Comparison of ENCODE assay signal across 1 cellular context in the genomic region with DNA sequence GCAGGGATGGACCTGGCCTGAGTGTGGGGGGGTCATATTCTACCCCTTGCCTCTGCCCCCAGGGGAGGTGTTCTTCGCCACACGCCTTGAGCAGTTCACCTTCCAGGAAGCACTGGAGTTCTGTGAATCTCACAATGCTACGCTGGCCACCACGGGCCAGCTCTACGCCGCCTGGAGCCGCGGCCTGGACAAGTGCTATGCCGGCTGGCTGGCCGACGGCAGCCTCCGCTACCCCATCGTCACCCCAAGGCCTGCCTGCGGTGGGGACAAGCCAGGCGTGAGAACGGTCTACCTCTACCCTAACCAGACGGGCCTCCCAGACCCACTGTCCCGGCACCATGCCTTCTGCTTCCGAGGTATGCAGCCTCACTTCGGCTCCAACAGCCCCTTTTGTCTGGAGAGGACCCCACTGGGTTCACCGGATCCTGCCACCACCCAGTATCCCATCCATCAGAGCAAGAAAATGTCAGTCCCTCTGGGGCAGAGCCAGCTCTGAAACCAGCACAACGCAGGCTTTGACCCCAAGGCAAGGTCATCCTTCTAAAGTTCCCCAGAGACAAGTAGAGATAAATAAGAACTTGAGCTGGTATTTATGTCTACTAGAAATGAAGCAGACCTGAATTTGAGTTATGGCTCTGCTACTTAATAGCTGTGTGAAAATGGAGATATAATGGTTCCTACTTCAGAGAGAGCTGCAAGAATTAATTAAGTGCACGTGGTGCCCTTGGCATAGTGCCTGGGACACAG.
A peak's percentile ranks its signal among the peaks of the same experiment; 100 is the strongest.
TF ChIP-seq lines count a peak whose summit lies in the region.

No MANE protein-coding gene starts in this region.

TF ChIP-seq in HEK293, 187 proteins besides CTCF, POLR2A, EP300 and RAD21:
- TF ChIP-seq, protein P1, sequence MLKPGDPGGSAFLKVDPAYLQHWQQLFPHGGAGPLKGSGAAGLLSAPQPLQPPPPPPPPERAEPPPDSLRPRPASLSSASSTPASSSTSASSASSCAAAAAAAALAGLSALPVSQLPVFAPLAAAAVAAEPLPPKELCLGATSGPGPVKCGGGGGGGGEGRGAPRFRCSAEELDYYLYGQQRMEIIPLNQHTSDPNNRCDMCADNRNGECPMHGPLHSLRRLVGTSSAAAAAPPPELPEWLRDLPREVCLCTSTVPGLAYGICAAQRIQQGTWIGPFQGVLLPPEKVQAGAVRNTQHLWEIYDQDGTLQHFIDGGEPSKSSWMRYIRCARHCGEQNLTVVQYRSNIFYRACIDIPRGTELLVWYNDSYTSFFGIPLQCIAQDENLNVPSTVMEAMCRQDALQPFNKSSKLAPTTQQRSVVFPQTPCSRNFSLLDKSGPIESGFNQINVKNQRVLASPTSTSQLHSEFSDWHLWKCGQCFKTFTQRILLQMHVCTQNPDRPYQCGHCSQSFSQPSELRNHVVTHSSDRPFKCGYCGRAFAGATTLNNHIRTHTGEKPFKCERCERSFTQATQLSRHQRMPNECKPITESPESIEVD (tag by site-specific recombination; IDR thresholded peaks at IDR 0.05), result peak; percentile 44; the same call in 1 of the 2 replicates
- TF ChIP-seq TCF7L2 (IDR thresholded peaks at IDR 0.05; ENCODE audit: borderline replicate concordance, low read depth, low read length), result 0 out of 2 replicates have a peak, but pooled peaks have one; percentile 25
- no peak for TF ChIP-seq ZNF292 (tag by site-specific recombination; IDR thresholded peaks at IDR 0.05; ENCODE audit: borderline replicate concordance, low read depth)
- no peak for TF ChIP-seq KLF8 (tag by site-specific recombination; IDR thresholded peaks at IDR 0.05)
